Comparison of ENCODE assay signal across 20 cellular contexts in genomic region chr2:201482543-201482942, GRCh38. TPM values are rescaled to one million over a fixed set of nuclear protein-coding genes. Genes with fewer than 3 reads are reported as not detected.
DNase-seq lines count a peak whose midpoint lies in the region; ATAC-seq, FAIRE-seq and TF ChIP-seq lines count a peak whose summit lies in the region.
"Had no signal": no experiment of that assay in that cellular context is flagged by ENCODE, and none has a peak within 500 bp of the region (broad histone marks: within the 10 kb centered on the region; RNA-seq: fewer than 3 reads in every experiment).

No MANE protein-coding gene starts in this region.

- FAIRE-seq in HepG2 (lab: Jason Lieb, UNC), result no peak
- FAIRE-seq: G401.6, GM12878, GM19239, H1 had no signal

- DNase-seq in left ventricle myocardium superior (no peak), left ventricle myocardium inferior (no peak), cerebellar cortex (ENCODE audit: low spot score) (peak; percentile 18), HepG2 (ENCODE audit: low spot score) (no peak), gastrocnemius medialis (peak; percentile 31 to 62), NCI-H774 (lab: John Stamatoyannopoulos, UW) (no peak), hippocampal formation (lab: John Stamatoyannopoulos, UW) (no peak)
- DNase-seq in activated naive CD4-positive, alpha-beta T cell treated with anti-CD3 and anti-CD28 coated beads, Interleukin-2, amount 50 U/mL, for 72 hours (ENCODE audit: low spot score in 2 of 2), result no peak
- DNase-seq: Calu3; CD4-positive, alpha-beta memory T cell; COR-L47; DMS53; DMS79 treated with DMSO at 0.1 percent for 48 hours; GM23248; H7; HCEC 1CT had no signal

- H3K9me3 Mint-ChIP-seq in activated naive CD4-positive, alpha-beta T cell treated with anti-CD3 and anti-CD28 coated beads, Interleukin-2, amount 50 U/mL, for 72 hours, result no peaks in the 10 kb centered on the region

- no peaks in the 10 kb centered on the region for H3K27me3 ChIP-seq in left ventricle myocardium inferior (ENCODE audit: low read depth)
- H3K27me3 ChIP-seq in HepG2 (ENCODE audit: control insufficient read depth in 1 of 2, insufficient read depth in 2 of 2, low read length in 2 of 2), result no peaks in the 10 kb centered on the region
- no peaks in the 10 kb centered on the region for H3K27me3 ChIP-seq in gastrocnemius medialis

- ATAC-seq in left ventricle myocardium superior (peak; percentile 55), HepG2 (no peak), gastrocnemius medialis (peak; percentile 49 to 58)
- ATAC-seq in activated naive CD4-positive, alpha-beta T cell treated with anti-CD3 and anti-CD28 coated beads, Interleukin-2, amount 50 U/mL, for 72 hours, result no peak
- ATAC-seq: GM12878 had no signal

- in situ Hi-C loops in HepG2 (cut with HindIII; ENCODE audit: extremely low pct_ligation_motif_present, low pct_unique_long_range_greater_than_20kb), result no loop called here
- in situ Hi-C loops in gastrocnemius medialis (cut with MboI; ENCODE audit: low sequenced_read_pairs in 4 of 4), result no loop called here

- no peak overlapping the region for H3K4me2 ChIP-seq in HepG2 (ENCODE audit: low read depth, low read length)

- H3K9me3 ChIP-seq in left ventricle myocardium inferior (replicated peaks) (no peaks in the 10 kb centered on the region), HepG2 (ENCODE audit: low read length) (no peaks in the 10 kb centered on the region), gastrocnemius medialis (no peaks in the 10 kb centered on the region)

- H3K9ac ChIP-seq in HepG2 (ENCODE audit: insufficient read depth, low read depth, low read length), result no peak overlapping the region
- H3K9ac ChIP-seq: GM23248 had no signal

- TF ChIP-seq EP300 in HepG2 (IDR thresholded peaks at IDR 0.05; ENCODE audit: low read depth in 2 of 2, low read length in 2 of 2) (no peak), HepG2 (CRISPR knock-in tag; IDR thresholded peaks at IDR 0.05; ENCODE audit: borderline replicate concordance) (no peak)

- intact Hi-C loops in left ventricle myocardium superior (cut with micrococcal nuclease) (no loop called here), left ventricle myocardium inferior (cut with micrococcal nuclease) (no loop called here), HepG2 (cut with micrococcal nuclease; ENCODE audit: unreplicated experiment) (no loop called here), gastrocnemius medialis (cut with DNase I; ENCODE audit: low total_unique reads) (no loop called here)

- H3K27ac Mint-ChIP-seq in activated naive CD4-positive, alpha-beta T cell treated with anti-CD3 and anti-CD28 coated beads, Interleukin-2, amount 50 U/mL, for 72 hours, result no peak overlapping the region
- H3K27ac Mint-ChIP-seq: CD4-positive, alpha-beta memory T cell had no signal

- H3K4me3 ChIP-seq in left ventricle myocardium inferior, result no peak overlapping the region
- H3K4me3 ChIP-seq in HepG2 (replicated peaks in 1 of 3; ENCODE audit: insufficient read depth in 1 of 3, low read depth in 2 of 3, low read length in 3 of 3), result no peak overlapping the region
- no peak overlapping the region for H3K4me3 ChIP-seq in gastrocnemius medialis
- H3K4me3 ChIP-seq: GM12878, GM23248 had no signal

- H3K27ac ChIP-seq in left ventricle myocardium inferior (replicated peaks), result no peak overlapping the region
- no peak overlapping the region for H3K27ac ChIP-seq in HepG2 (ENCODE audit: extremely low read length, insufficient read depth, low read length)
- no peak overlapping the region for H3K27ac ChIP-seq in gastrocnemius medialis
- H3K27ac ChIP-seq: GM23248 had no signal

- H3K79me2 ChIP-seq in HepG2 (ENCODE audit: insufficient read depth, low read length), result no peaks in the 10 kb centered on the region

- no peak overlapping the region for H2AFZ ChIP-seq in HepG2 (ENCODE audit: low read length)
- H2AFZ ChIP-seq: GM23248 had no signal

- peaks cover 0 to 4% of the 10 kb centered on the region in 2 donors for H3K36me3 Mint-ChIP-seq in activated naive CD4-positive, alpha-beta T cell treated with anti-CD3 and anti-CD28 coated beads, Interleukin-2, amount 50 U/mL, for 72 hours

- no peak for TF ChIP-seq CTCF in left ventricle myocardium inferior (IDR thresholded peaks at IDR 0.05; ENCODE audit: borderline replicate concordance)
- TF ChIP-seq CTCF in HepG2 (CRISPR knock-in tag; IDR thresholded peaks at IDR 0.05), result no peak
- TF ChIP-seq CTCF in gastrocnemius medialis (IDR thresholded peaks at IDR 0.05 in 4 of 5, conservative IDR thresholded peaks at IDR 0.05 in 1 of 5), result no peak

- no peaks in the 10 kb centered on the region for H4K20me1 ChIP-seq in HepG2 (ENCODE audit: insufficient read depth, low read length)

- CTCF ChIA-PET in HepG2 (lab: Yijun Ruan, JAX; ENCODE audit: low intra/inter-chr PET ratio, low total read pairs), result no interaction called here

- H3K36me3 ChIP-seq in left ventricle myocardium inferior (peaks cover 51% of the 10 kb centered on the region), HepG2 (replicated peaks in 1 of 2; ENCODE audit: control insufficient read depth in 1 of 2, insufficient read depth in 2 of 2, low read length in 2 of 2) (peaks cover 4 to 21% of the 10 kb centered on the region in 2 experiments; a peak in 2 of 5 replicates), gastrocnemius medialis (peaks cover 0 to 49% of the 10 kb centered on the region in 2 donors)

- no TSS peak for BruUV-seq in HepG2 (replicated peaks; lab: Mats Ljungman, UMichigan)

- POLR2A ChIA-PET in HepG2 (lab: Yijun Ruan, JAX), result no interaction called here

- H3K4me1 ChIP-seq in left ventricle myocardium inferior, result no peaks in the 10 kb centered on the region
- H3K4me1 ChIP-seq in HepG2 (ENCODE audit: insufficient read depth, low read length), result no peaks in the 10 kb centered on the region
- H3K4me1 ChIP-seq in gastrocnemius medialis, result no peaks in the 10 kb centered on the region

- WGBS in HepG2 (ENCODE audit: low lambda C conversion rate), result 86% methylated on average over 4 of the region's 4 CpGs

- no peak for TF ChIP-seq POLR2A in HepG2 (IDR thresholded peaks at IDR 0.05; ENCODE audit: insufficient read depth in 1 of 2, low read depth in 2 of 2, low read length in 2 of 2)
- no peak for TF ChIP-seq POLR2A in gastrocnemius medialis (IDR thresholded peaks at IDR 0.05)

- TF ChIP-seq RAD21 in HepG2 (CRISPR knock-in tag; IDR thresholded peaks at IDR 0.05), result no peak

RNA-seq across cellular contexts. Expression of gene STRADB, which starts 31.0 kb away (rescaled TPM):
- total RNA-seq in left ventricle myocardium superior (81.4 TPM), left ventricle myocardium inferior (57.5 TPM), HepG2 (2016; rRNA removed; fragmentation: Illumina TruSeq; extraction: Trizol) (66.6 and 73.8 TPM in 2 replicates), gastrocnemius medialis (100 to 1,000 TPM in 3 of 4 donors, 10 to 100 TPM in 1; 90.6 to 187 (median 129) TPM)
- total RNA-seq in HepG2 (2016; cell fraction: cytosol; rRNA removed; fragmentation: Illumina TruSeq; extraction: Trizol; ENCODE audit: low read depth), result 155 and 168 TPM in 2 replicates
- total RNA-seq in HepG2 (2016; cell fraction: insoluble cytoplasmic fraction; rRNA removed; fragmentation: Illumina TruSeq; extraction: Trizol), result 65.4 and 69.5 TPM in 2 replicates
- 248 and 275 TPM in 2 replicates for total RNA-seq in HepG2 (2016; cell fraction: membrane; rRNA removed; fragmentation: Illumina TruSeq; extraction: Trizol)
- total RNA-seq in HepG2 (2016; cell fraction: nucleus; rRNA removed; fragmentation: Illumina TruSeq; extraction: Trizol), result 48.5 and 52.0 TPM in 2 replicates
- polyA plus RNA-seq in HepG2 (2011; rRNA removed), result 28.6 and 34.1 TPM in 2 replicates
- polyA plus RNA-seq in HepG2 (2011; cell fraction: cytosol; rRNA removed), result 14.8 and 23.2 TPM in 2 replicates
- polyA plus RNA-seq in HepG2 (2011; cell fraction: nucleus; rRNA removed), result 14.3 and 19.5 TPM in 2 replicates
- 28.1 and 39.7 TPM in 2 replicates for polyA plus RNA-seq in HepG2 (2012)
- 187 and 197 TPM in 2 replicates for polyA plus RNA-seq in HepG2 (2016; cell fraction: cytosol; fragmentation: Illumina TruSeq; extraction: Trizol; ENCODE audit: low read depth)
- 78.3 and 87.0 TPM in 2 replicates for polyA plus RNA-seq in HepG2 (2016; cell fraction: insoluble cytoplasmic fraction; fragmentation: Illumina TruSeq; extraction: Trizol; ENCODE audit: low read depth)
- polyA plus RNA-seq in HepG2 (2016; cell fraction: membrane; fragmentation: Illumina TruSeq; extraction: Trizol; ENCODE audit: low read depth), result 257 and 275 TPM in 2 replicates
- 78.8 and 84.3 TPM in 2 replicates for polyA plus RNA-seq in HepG2 (2016; cell fraction: nucleus; fragmentation: Illumina TruSeq; extraction: Trizol; ENCODE audit: insufficient read depth, low read depth)
- 6.0 and 24.6 TPM in 2 replicates for polyA minus RNA-seq in HepG2 (2011; rRNA and poly(A)+ RNA removed; ENCODE audit: low replicate concordance)
- polyA minus RNA-seq in HepG2 (2011; cell fraction: cytosol; rRNA and poly(A)+ RNA removed), result 13.8 and 19.3 TPM in 2 replicates
- polyA minus RNA-seq in HepG2 (2011; cell fraction: nucleus; rRNA and poly(A)+ RNA removed), result 24.5 and 27.1 TPM in 2 replicates
- total RNA-seq in activated naive CD4-positive, alpha-beta T cell treated with anti-CD3 and anti-CD28 coated beads, Interleukin-2, amount 50 U/mL, for 72 hours, result 10 to 100 TPM; 12.6 to 21.2 TPM

RNA-seq across cellular contexts. Expression of gene TRAK2, which starts 31.3 kb away (rescaled TPM):
- total RNA-seq in left ventricle myocardium superior, result 202 TPM
- total RNA-seq in left ventricle myocardium inferior, result 169 TPM
- total RNA-seq in HepG2 (2016; rRNA removed; fragmentation: Illumina TruSeq; extraction: Trizol), result 21.0 and 32.4 TPM in 2 replicates
- total RNA-seq in HepG2 (2016; cell fraction: cytosol; rRNA removed; fragmentation: Illumina TruSeq; extraction: Trizol; ENCODE audit: low read depth), result 7.5 and 7.9 TPM in 2 replicates
- total RNA-seq in HepG2 (2016; cell fraction: insoluble cytoplasmic fraction; rRNA removed; fragmentation: Illumina TruSeq; extraction: Trizol), result 19.5 and 29.4 TPM in 2 replicates
- 30.0 and 33.2 TPM in 2 replicates for total RNA-seq in HepG2 (2016; cell fraction: membrane; rRNA removed; fragmentation: Illumina TruSeq; extraction: Trizol)
- total RNA-seq in HepG2 (2016; cell fraction: nucleus; rRNA removed; fragmentation: Illumina TruSeq; extraction: Trizol), result 26.8 and 28.3 TPM in 2 replicates
- polyA plus RNA-seq in HepG2 (2011; rRNA removed), result 7.7 and 8.9 TPM in 2 replicates
- polyA plus RNA-seq in HepG2 (2011; cell fraction: cytosol; rRNA removed), result 4.1 and 6.4 TPM in 2 replicates
- 9.3 and 10.7 TPM in 2 replicates for polyA plus RNA-seq in HepG2 (2011; cell fraction: nucleus; rRNA removed)
- 7.2 and 8.6 TPM in 2 replicates for polyA plus RNA-seq in HepG2 (2012)
- polyA plus RNA-seq in HepG2 (2016; cell fraction: cytosol; fragmentation: Illumina TruSeq; extraction: Trizol; ENCODE audit: low read depth), result 3.4 and 4.8 TPM in 2 replicates
- 15.6 and 16.6 TPM in 2 replicates for polyA plus RNA-seq in HepG2 (2016; cell fraction: insoluble cytoplasmic fraction; fragmentation: Illumina TruSeq; extraction: Trizol; ENCODE audit: low read depth)
- 11.2 and 11.7 TPM in 2 replicates for polyA plus RNA-seq in HepG2 (2016; cell fraction: membrane; fragmentation: Illumina TruSeq; extraction: Trizol; ENCODE audit: low read depth)
- polyA plus RNA-seq in HepG2 (2016; cell fraction: nucleus; fragmentation: Illumina TruSeq; extraction: Trizol; ENCODE audit: insufficient read depth, low read depth), result 16.4 and 17.3 TPM in 2 replicates
- polyA minus RNA-seq in HepG2 (2011; rRNA and poly(A)+ RNA removed; ENCODE audit: low replicate concordance), result 11.7 and 20.5 TPM in 2 replicates
- 8.0 and 9.8 TPM in 2 replicates for polyA minus RNA-seq in HepG2 (2011; cell fraction: cytosol; rRNA and poly(A)+ RNA removed)
- polyA minus RNA-seq in HepG2 (2011; cell fraction: nucleus; rRNA and poly(A)+ RNA removed), result 45.7 and 50.8 TPM in 2 replicates
- total RNA-seq in gastrocnemius medialis, result 10 to 100 TPM; 16.1 to 46.7 (median 26.5) TPM
- 10 to 100 TPM; 11.2 to 21.8 TPM for total RNA-seq in activated naive CD4-positive, alpha-beta T cell treated with anti-CD3 and anti-CD28 coated beads, Interleukin-2, amount 50 U/mL, for 72 hours

Comparison
In these comparisons a context has a peak if more than half of its experiments do, and no peak if none do; other contexts are left out.
1. ATAC-seq: peak in left ventricle myocardium superior (single experiment) and gastrocnemius medialis (2 of 2); none in HepG2 (single experiment) and activated naive CD4-positive, alpha-beta T cell treated with anti-CD3 and anti-CD28 coated beads, Interleukin-2, amount 50 U/mL, for 72 hours (0 of 2).
2. DNase-seq: peak in cerebellar cortex (single experiment) and gastrocnemius medialis (2 of 2); none in left ventricle myocardium superior (single experiment), left ventricle myocardium inferior (single experiment), HepG2 (single experiment), NCI-H774 (single experiment), hippocampal formation (0 of 2) and activated naive CD4-positive, alpha-beta T cell treated with anti-CD3 and anti-CD28 coated beads, Interleukin-2, amount 50 U/mL, for 72 hours (0 of 2).